In genomic region chr14:59015482-59015881, GRCh38 we compare ENCODE assay signal across 27 cellular contexts.
"Had no signal": no experiment of that assay in that cellular context is flagged by ENCODE, and none has a peak within 500 bp of the region (broad histone marks: within the 10 kb centered on the region; RNA-seq: fewer than 3 reads in every experiment).

No MANE protein-coding gene starts in this region.

- H3K9me3 ChIP-seq: SJSA1, SK-N-SH had no signal

- H3K4me3 ChIP-seq: ascending aorta, cardiac muscle cell, MG63, SJSA1 had no signal

- H3K27ac ChIP-seq: ascending aorta, cardiac muscle cell, SJSA1 had no signal

- H3K4me1 ChIP-seq: ascending aorta, SJSA1 had no signal

- H3K4me2 ChIP-seq: SK-N-SH had no signal

- DNase-seq: activated CD4-positive, alpha-beta T cell treated with anti-CD3 and anti-CD28 coated beads for 36 hours; activated CD4-positive, alpha-beta T cell treated with anti-CD3 and anti-CD28 coated beads, Interleukin-2, amount 10 ng/mL, durations not matched to agents 7 days and 5 days; activated CD4-positive, alpha-beta T cell treated with anti-CD3 and anti-CD28 coated beads, Interleukin-2, amount 50 U/mL, for 48 hours; activated CD8-positive, alpha-beta T cell treated with anti-CD3 and anti-CD28 coated beads, Interleukin-2, amount 10 ng/mL, durations not matched to agents 7 days and 5 days; activated gamma-delta T cell; activated naive CD4-positive, alpha-beta T cell treated with Interleukin-2 at 50 U/mL for 16 hours; activated naive CD8-positive, alpha-beta T cell treated with anti-CD3 and anti-CD28 coated beads, Interleukin-2, amount 10 ng/mL, durations not matched to agents 7 days and 5 days; activated T-cell treated with anti-CD3 and anti-CD28 coated beads, Interleukin-2, amount 50 U/mL, for 24 hours; amygdala; Kasumi-1; MG63; NCI-H1048; NCI-H1105 treated with DMSO at 0.1 percent for 48 hours; NCI-H1436; NCI-H1694; NCI-H1930; NCI-H2081 treated with DMSO at 0.1 percent for 48 hours; NCI-H226; NCI-H446 treated with DMSO at 0.1 percent for 48 hours; SHP77; SK-N-SH had no signal

- ATAC-seq: activated CD4-positive, alpha-beta T cell treated with anti-CD3 and anti-CD28 coated beads for 36 hours; activated CD4-positive, CD25-positive, alpha-beta regulatory T cell treated with anti-CD3 and anti-CD28 coated beads, Interleukin-2, amount 50 U/mL, for 24 hours; activated CD8-positive, alpha-beta T cell treated with anti-CD3 and anti-CD28 coated beads, Interleukin-2, amount 10 ng/mL, durations not matched to agents 7 days and 5 days; Panc1 had no signal

- H3K9ac ChIP-seq: SK-N-SH had no signal

- H3K36me3 ChIP-seq: ascending aorta, cardiac muscle cell, MG63, SJSA1 had no signal

- H3K27me3 ChIP-seq: ascending aorta, cardiac muscle cell, MG63, SJSA1 had no signal

- FAIRE-seq: TTC549 had no signal
